In genomic region chr7:30226593-30227268, GRCh38 we compare ENCODE assay signal across 8 cellular contexts.
DNase-seq lines count a peak whose midpoint lies in the region; ATAC-seq and TF ChIP-seq lines count a peak whose summit lies in the region.

No MANE protein-coding gene starts in this region.

- no peak for ATAC-seq in HG03108 (IDR thresholded peaks at IDR 0.05; ENCODE audit: unreplicated experiment)

- TF ChIP-seq CTCF in astrocyte of the spinal cord (IDR thresholded peaks at IDR 0.05; ENCODE audit: low read depth, low read length) = peak; percentile 21
- no peak for TF ChIP-seq CTCF in GM13976 (IDR thresholded peaks at IDR 0.05; ENCODE audit: borderline replicate concordance, control extremely low read depth, extremely low read depth, insufficient read depth, missing control alignments)

- peaks cover 24% of the 10 kb centered on the region for H3K4me1 ChIP-seq in mucosa of stomach (ENCODE audit: control insufficient read depth, insufficient read depth, low read length)

- no peak overlapping the region for H3K9ac ChIP-seq in mucosa of stomach (ENCODE audit: low read length)

- H3K9me3 ChIP-seq in mucosa of stomach (ENCODE audit: control insufficient read depth, low read length) = no peaks in the 10 kb centered on the region

- H3K4me3 ChIP-seq in astrocyte of the spinal cord (ENCODE audit: low read depth, low read length) (no peak overlapping the region), mucosa of stomach (ENCODE audit: low read length) (peak overlapping the region; percentile 15)

- H3K27me3 ChIP-seq in mucosa of stomach (ENCODE audit: control insufficient read depth, insufficient read depth, low read length) = no peaks in the 10 kb centered on the region

- DNase-seq in D341Med (ENCODE audit: low spot score) = peak; percentile 68
- DNase-seq in NCI-H1417 (lab: John Stamatoyannopoulos, UW) = peak; percentile 45 to 81 (median 71)
- DNase-seq in astrocyte of the spinal cord (ENCODE audit: low read depth, low spot score) = no peak
- DNase-seq in GM13976 (ENCODE audit: low spot score) = no peak
- no peak for DNase-seq in stimulated activated CD4-positive, alpha-beta T cell treated with anti-CD3 and anti-CD28 coated beads, Interleukin-4, amount 100 ng/mL, for 4 hours
- DNase-seq in MV-4-11 (lab: John Stamatoyannopoulos, UW) = no peak

- in situ Hi-C loops in astrocyte of the spinal cord (cut with HindIII; ENCODE audit: low sequenced_read_pairs) (no loop called here), GM13976 (cut with MboI; ENCODE audit: low sequenced_read_pairs, unreplicated experiment) (no loop called here)

- H3K36me3 ChIP-seq in mucosa of stomach (ENCODE audit: control insufficient read depth, insufficient read depth, low read length) = no peaks in the 10 kb centered on the region

Comparison
In these comparisons a context has a peak if more than half of its experiments do, and no peak if none do; other contexts are left out.
1. DNase-seq: peak in D341Med (single experiment) and NCI-H1417 (3 of 3); none in astrocyte of the spinal cord (single experiment), GM13976 (single experiment), stimulated activated CD4-positive, alpha-beta T cell treated with anti-CD3 and anti-CD28 coated beads, Interleukin-4, amount 100 ng/mL, for 4 hours (0 of 2) and MV-4-11 (single experiment).